Comparison of ENCODE assay signal across 9 cellular contexts in genomic region chr5:32712463-32713395, GRCh38. TPM values are rescaled to one million over a fixed set of nuclear protein-coding genes. Genes with fewer than 3 reads are reported as not detected.
A peak's percentile ranks its signal among the peaks of the same experiment; 100 is the strongest.
DNase-seq lines count a peak whose midpoint lies in the region; ATAC-seq and TF ChIP-seq lines count a peak whose summit lies in the region.
"Had no signal": no experiment of that assay in that cellular context is flagged by ENCODE, and none has a peak within 500 bp of the region (broad histone marks: within the 10 kb centered on the region; RNA-seq: fewer than 3 reads in every experiment).

No MANE protein-coding gene starts in this region.

- WGBS in esophagus, 2 donors: 3 to 5% methylated on average over 59 of the region's 59 CpGs

- H3K79me2 ChIP-seq in osteoblast (ENCODE audit: insufficient read depth, low read length): peaks cover 55% of the 10 kb centered on the region

- H3K27me3 ChIP-seq in esophagus (ENCODE audit: control insufficient read depth in 1 of 2, insufficient read depth in 2 of 2, low read length in 2 of 2) (no peaks in the 10 kb centered on the region), osteoblast (ENCODE audit: insufficient read depth, low read length) (no peaks in the 10 kb centered on the region)

- H3K27ac ChIP-seq in esophagus (ENCODE audit: low read depth in 2 of 2, low read length in 1 of 2) (peak overlapping the region; percentile 64 to 83), osteoblast (ENCODE audit: low read depth, low read length) (peak overlapping the region; percentile 71)

- peak overlapping the region; percentile 72 for H3K4me3 ChIP-seq in AG10803 (ENCODE audit: low read length)
- peak overlapping the region; percentile 50 to 56 for H3K4me3 ChIP-seq in esophagus (ENCODE audit: low read depth in 1 of 2, low read length in 2 of 2)
- H3K4me3 ChIP-seq in osteoblast (ENCODE audit: insufficient read depth, low read length): peak overlapping the region; percentile 83
- H3K4me3 ChIP-seq: GM12878 had no signal

- peaks cover 8% of the 10 kb centered on the region for H4K20me1 ChIP-seq in osteoblast (ENCODE audit: insufficient read depth, low read length)

- DNase-seq in AG10803 (ENCODE audit: low read depth): peak; percentile 39
- peak; percentile 11 for DNase-seq in LHCN-M2 (ENCODE audit: low read depth)
- DNase-seq in osteoblast (ENCODE audit: insufficient read length, low spot score, missing footprints): peak; percentile 81
- DNase-seq in NCI-H1417 (lab: John Stamatoyannopoulos, UW): no peak

- TF ChIP-seq CTCF in AG10803 (conservative IDR thresholded peaks at IDR 0.05; ENCODE audit: low read length) (peak; percentile 46), osteoblast (IDR thresholded peaks at IDR 0.05; ENCODE audit: extremely low read depth, low read depth, low read length) (peak; percentile 23)

- peak overlapping the region; percentile 54 for H2AFZ ChIP-seq in osteoblast (ENCODE audit: low read length)

- H3K9me3 ChIP-seq in esophagus (ENCODE audit: control insufficient read depth in 2 of 2, insufficient read depth in 1 of 2, low read depth in 1 of 2, low read length in 1 of 2): no peaks in the 10 kb centered on the region
- H3K9me3 ChIP-seq in osteoblast (ENCODE audit: low read depth, low read length): no peaks in the 10 kb centered on the region

- peak overlapping the region; percentile 73 for H3K4me2 ChIP-seq in osteoblast (ENCODE audit: insufficient read depth, low read length)

- H3K4me1 ChIP-seq in esophagus (ENCODE audit: control insufficient read depth in 2 of 2, insufficient read depth in 2 of 2, low read length in 1 of 2): peaks cover 6 to 11% of the 10 kb centered on the region in 2 donors
- H3K4me1 ChIP-seq in osteoblast (ENCODE audit: insufficient read depth, low read length): peaks cover 23% of the 10 kb centered on the region

- H3K36me3 ChIP-seq in esophagus (ENCODE audit: control insufficient read depth in 2 of 2, insufficient read depth in 2 of 2, low read length in 1 of 2) (no peaks in the 10 kb centered on the region), osteoblast (ENCODE audit: insufficient read depth, low read length) (peaks cover 9% of the 10 kb centered on the region)

- ATAC-seq in HG03097 (IDR thresholded peaks at IDR 0.05; ENCODE audit: low FRiP score, unreplicated experiment) (no peak), GM21367 (IDR thresholded peaks at IDR 0.05; ENCODE audit: unreplicated experiment) (no peak), HG02970 (IDR thresholded peaks at IDR 0.05; ENCODE audit: low FRiP score, unreplicated experiment) (no peak)
- ATAC-seq: GM12878 had no signal

RNA-seq across cellular contexts. Expression of gene NPR3, which starts 1.6 kb away (rescaled TPM):
- total RNA-seq in LHCN-M2 (2014; rRNA removed) (5.6 and 6.4 TPM in 2 replicates), osteoblast (73.1 and 92.3 TPM in 2 replicates)
- polyA plus RNA-seq in LHCN-M2 (2012): 5.0 TPM
- polyA plus RNA-seq in esophagus: 1 to 10 TPM; 2.8 to 5.7 TPM
- total RNA-seq: GM12878 had no signal

Comparison
In these comparisons a context has a peak if more than half of its experiments do, and no peak if none do; other contexts are left out.
1. DNase-seq: peak in AG10803 (single experiment), LHCN-M2 (single experiment) and osteoblast (single experiment); none in NCI-H1417 (0 of 3).
2. Peak in every context shown above with its lines, with median percentiles within 50 percentile points of each other: H3K4me3 ChIP-seq.